ENCODE assay signal across 9 cellular contexts in the genomic region with DNA sequence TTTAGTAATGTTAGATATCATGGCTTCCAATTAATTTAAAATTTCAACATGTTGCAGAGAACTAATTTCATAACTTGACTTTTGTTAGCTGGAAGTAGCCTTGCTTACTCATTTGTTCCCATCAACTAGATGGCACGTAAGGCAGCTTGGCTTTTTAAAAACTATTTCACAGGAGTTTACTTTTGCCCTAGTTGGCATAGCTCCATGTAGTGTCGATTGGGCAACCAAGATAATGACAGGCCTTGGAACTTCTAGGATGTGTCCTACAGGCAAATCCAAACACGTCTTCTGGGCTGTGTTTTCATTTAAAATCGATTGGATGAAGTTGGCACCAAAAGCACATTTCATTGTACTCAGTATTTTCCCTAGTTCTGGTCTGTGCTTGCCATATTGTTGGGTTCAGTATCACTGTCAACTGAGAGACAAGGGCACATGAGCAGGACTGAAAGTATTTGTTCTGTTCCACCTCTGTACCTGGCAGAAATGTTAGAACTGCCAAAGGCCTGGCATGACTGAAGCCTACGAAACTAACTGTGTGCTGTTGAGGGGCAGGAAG. TPM values are rescaled to one million over a fixed set of nuclear protein-coding genes. Genes with fewer than 3 reads are reported as not detected.
DNase-seq lines count a peak whose midpoint lies in the region; ATAC-seq, FAIRE-seq and TF ChIP-seq lines count a peak whose summit lies in the region.
"Had no signal": no experiment of that assay in that cellular context is flagged by ENCODE, and none has a peak within 500 bp of the region (broad histone marks: within the 10 kb centered on the region; RNA-seq: fewer than 3 reads in every experiment).

No MANE protein-coding gene starts in this region.

- no peak overlapping the region for H2BK120ac ChIP-seq in mesenchymal stem cell (ENCODE audit: low read depth, low read length)

- TF ChIP-seq CTCF in AG04449 (IDR thresholded peaks at IDR 0.05; ENCODE audit: insufficient read depth, low read length, missing control alignments) = no peak
- no peak for TF ChIP-seq CTCF in choroid plexus epithelial cell (conservative IDR thresholded peaks at IDR 0.05; ENCODE audit: low read depth, low read length)

- H3K27ac Mint-ChIP-seq in activated T-cell treated with anti-CD3 and anti-CD28 coated beads, Interleukin-2, amount 50 U/mL, for 72 hours = no peak overlapping the region

- no peak overlapping the region for H3K4me2 ChIP-seq in mesenchymal stem cell (ENCODE audit: low read length, poor library complexity, severe bottlenecking)

- H2AK5ac ChIP-seq in mesenchymal stem cell (ENCODE audit: low read length, severe bottlenecking) = no peak overlapping the region

- H2AFZ ChIP-seq in mesenchymal stem cell (ENCODE audit: low read depth, low read length) = no peak overlapping the region

- H2BK12ac ChIP-seq in mesenchymal stem cell (ENCODE audit: low read length in 2 of 2) = no peak overlapping the region

- peaks cover 2 to 8% of the 10 kb centered on the region in 2 donors for H3K36me3 Mint-ChIP-seq in activated T-cell treated with anti-CD3 and anti-CD28 coated beads, Interleukin-2, amount 50 U/mL, for 72 hours (ENCODE audit: insufficient read depth in 2 of 2)

- H3K9ac ChIP-seq in mesenchymal stem cell (ENCODE audit: low read length) = peak overlapping the region; percentile 61

- H3K27ac ChIP-seq in mesenchymal stem cell (ENCODE audit: low read length, poor library complexity, severe bottlenecking) = no peak overlapping the region

- no peak overlapping the region for H3K14ac ChIP-seq in mesenchymal stem cell (ENCODE audit: low read length in 2 of 2)

- no peak overlapping the region for H3K4me3 Mint-ChIP-seq in activated T-cell treated with anti-CD3 and anti-CD28 coated beads, Interleukin-2, amount 50 U/mL, for 72 hours

- no peaks in the 10 kb centered on the region for H3K9me3 ChIP-seq in mesenchymal stem cell (ENCODE audit: control insufficient read depth, low read length)

- H3K4me3 ChIP-seq in AG04449 (ENCODE audit: low read depth, low read length) (no peak overlapping the region), choroid plexus epithelial cell (ENCODE audit: low read depth, low read length) (no peak overlapping the region), mesenchymal stem cell (ENCODE audit: insufficient read depth in 1 of 2, low read depth in 1 of 2, low read length in 2 of 2) (peak overlapping the region in 1 of 2 experiments; percentile 59)

- no peak overlapping the region for H3K23ac ChIP-seq in mesenchymal stem cell (ENCODE audit: low read length in 2 of 2)

- no peak overlapping the region for H2BK15ac ChIP-seq in mesenchymal stem cell (ENCODE audit: low read depth, poor library complexity, severe bottlenecking)

- peaks cover 14 to 54% of the 10 kb centered on the region in 2 experiments for H3K36me3 ChIP-seq in mesenchymal stem cell (ENCODE audit: control insufficient read depth in 1 of 2, insufficient read depth in 2 of 2, low read depth in 1 of 2, low read length in 2 of 2)

- H3K4me1 ChIP-seq in mesenchymal stem cell (ENCODE audit: control insufficient read depth, insufficient read depth, low read depth, low read length) = no peaks in the 10 kb centered on the region

- no peak overlapping the region for H2BK5ac ChIP-seq in mesenchymal stem cell (ENCODE audit: low read depth, low read length, poor library complexity, severe bottlenecking)

- no peak for FAIRE-seq in frontal cortex (lab: Jason Lieb, UNC)

- CTCF ChIA-PET in AG04449 (lab: Yijun Ruan, JAX) = interaction anchor here (1.1 to 2.4 kb wide), 2 partner anchors 56 to 323 kb away, joined by 4 to 6 read pairs; no protein-coding TSS in a partner anchor

- DNase-seq in AG04449 (ENCODE audit: low read depth, low spot score) (peak; percentile 36), NCI-H2029 (lab: John Stamatoyannopoulos, UW) (peak; percentile 32), choroid plexus epithelial cell (ENCODE audit: low read depth) (peak; percentile 97), mesenchymal stem cell (peak; percentile 95), frontal cortex (ENCODE audit: low spot score in 2 of 2) (no peak), DMS114 treated with DMSO at 0.1 percent for 48 hours (lab: John Stamatoyannopoulos, UW; ENCODE audit: unreplicated experiment) (no peak)
- DNase-seq in activated T-cell treated with anti-CD3 and anti-CD28 coated beads, Interleukin-2, amount 50 U/mL, for 72 hours = no peak
- DNase-seq: activated CD8-positive, alpha-beta memory T cell treated with anti-CD3 and anti-CD28 coated beads for 24 hours had no signal

- H3K9me3 Mint-ChIP-seq in activated T-cell treated with anti-CD3 and anti-CD28 coated beads, Interleukin-2, amount 50 U/mL, for 72 hours = no peaks in the 10 kb centered on the region

- 74% methylated on average over 5 of the region's 5 CpGs for WGBS in mesenchymal stem cell

- peaks cover 6% of the 10 kb centered on the region for H3K79me1 ChIP-seq in mesenchymal stem cell (replicated peaks; ENCODE audit: low read length, poor library complexity, severe bottlenecking)

- no peak overlapping the region for H4K8ac ChIP-seq in mesenchymal stem cell (ENCODE audit: low read length)

- no peaks in the 10 kb centered on the region for H3K27me3 ChIP-seq in mesenchymal stem cell (ENCODE audit: control insufficient read depth in 1 of 2, insufficient read depth in 1 of 2, low read length in 2 of 2)

- no peaks in the 10 kb centered on the region for H3K27me3 Mint-ChIP-seq in activated T-cell treated with anti-CD3 and anti-CD28 coated beads, Interleukin-2, amount 50 U/mL, for 72 hours (ENCODE audit: low read depth)

- H3K4ac ChIP-seq in mesenchymal stem cell (ENCODE audit: low read depth in 1 of 2, low read length in 2 of 2) = no peak overlapping the region

- no peak overlapping the region for H3K18ac ChIP-seq in mesenchymal stem cell (ENCODE audit: low read depth in 1 of 2, low read length in 2 of 2)

- H4K91ac ChIP-seq in mesenchymal stem cell (ENCODE audit: low read length) = no peak overlapping the region

- peaks cover 16% of the 10 kb centered on the region for H3K4me1 Mint-ChIP-seq in activated T-cell treated with anti-CD3 and anti-CD28 coated beads, Interleukin-2, amount 50 U/mL, for 72 hours (ENCODE audit: low read depth)

- POLR2A ChIA-PET in AG04449 (lab: Yijun Ruan, JAX) = interaction anchor here (0.6 kb wide), 1 partner anchor 71 kb away, joined by 3 read pairs; no protein-coding TSS in a partner anchor

- no peak for ATAC-seq in HG02884 (IDR thresholded peaks at IDR 0.05; ENCODE audit: unreplicated experiment)
- ATAC-seq in activated T-cell treated with anti-CD3 and anti-CD28 coated beads, Interleukin-2, amount 50 U/mL, for 72 hours (replicated peaks in 1 of 2) = no peak

RNA-seq across cellular contexts. Expression of a gene that starts 29.4 kb away (rescaled TPM):
- 92.6 TPM for polyA plus RNA-seq in mesenchymal stem cell (2013, experiment 1 of 2)
- 93.5 TPM for polyA plus RNA-seq in mesenchymal stem cell (2013, experiment 2 of 2)
- 37.9 TPM for total RNA-seq in frontal cortex
- 10 to 100 TPM; 79.7 to 89.0 TPM for total RNA-seq in activated T-cell treated with anti-CD3 and anti-CD28 coated beads, Interleukin-2, amount 50 U/mL, for 72 hours

RNA-seq across cellular contexts. Expression of a gene that starts 29.7 kb away (rescaled TPM):
- polyA plus RNA-seq in mesenchymal stem cell (2013, experiment 1 of 2) = 133 TPM
- 135 TPM for polyA plus RNA-seq in mesenchymal stem cell (2013, experiment 2 of 2)
- 85.2 TPM for total RNA-seq in frontal cortex
- total RNA-seq in activated T-cell treated with anti-CD3 and anti-CD28 coated beads, Interleukin-2, amount 50 U/mL, for 72 hours = 100 to 1,000 TPM; 108 TPM

Comparison
In these comparisons a context has a peak if more than half of its experiments do, and no peak if none do; other contexts are left out.
1. DNase-seq: peak in AG04449 (single experiment), NCI-H2029 (single experiment), choroid plexus epithelial cell (single experiment) and mesenchymal stem cell (single experiment); none in frontal cortex (0 of 2), activated T-cell treated with anti-CD3 and anti-CD28 coated beads, Interleukin-2, amount 50 U/mL, for 72 hours (0 of 2) and DMS114 treated with DMSO at 0.1 percent for 48 hours (single experiment).